ENCODE assay signal across 23 cellular contexts in the genomic region with DNA sequence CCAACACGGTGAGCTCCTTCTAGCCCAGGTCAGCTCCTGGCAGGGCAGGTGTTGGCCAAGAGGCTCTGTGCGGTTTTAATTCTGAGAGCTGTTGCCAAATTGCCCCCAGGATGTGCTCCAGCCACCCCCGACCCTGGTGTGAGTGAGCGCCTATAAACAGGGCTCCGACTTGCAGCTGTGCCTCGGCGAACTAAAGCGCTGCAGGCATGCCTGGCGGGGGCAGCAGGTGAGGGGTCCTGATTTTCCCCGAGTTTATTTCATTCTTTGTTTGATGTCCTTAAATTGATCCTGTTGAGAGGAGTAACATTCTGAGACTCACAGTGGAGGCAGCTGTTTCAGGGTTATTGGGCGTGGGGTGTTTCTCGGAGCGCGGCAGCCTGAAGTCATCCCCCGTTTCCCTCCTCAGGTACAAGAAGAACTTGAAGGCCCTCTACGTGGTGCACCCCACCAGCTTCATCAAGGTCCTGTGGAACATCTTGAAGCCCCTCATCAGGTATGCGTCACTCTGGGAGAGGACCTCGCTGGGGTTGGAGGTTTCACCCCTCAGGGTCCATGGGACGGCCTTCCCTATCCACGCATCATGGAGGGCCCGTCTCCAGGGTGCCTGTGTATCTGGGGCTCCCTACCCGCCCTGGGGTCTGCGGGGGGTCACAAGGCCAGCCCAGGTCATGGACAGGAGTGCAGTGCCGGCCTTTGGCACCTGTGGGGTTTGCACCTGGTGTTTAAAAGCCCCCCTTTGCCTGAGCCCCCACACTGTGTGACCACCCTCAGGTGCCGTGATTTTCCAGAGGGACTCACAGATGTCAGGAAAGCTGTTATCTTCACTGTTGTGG.
DNase-seq lines count a peak whose midpoint lies in the region; ATAC-seq and TF ChIP-seq lines count a peak whose summit lies in the region.
"Had no signal": no experiment of that assay in that cellular context is flagged by ENCODE, and none has a peak within 500 bp of the region (broad histone marks: within the 10 kb centered on the region; RNA-seq: fewer than 3 reads in every experiment).

No MANE protein-coding gene starts in this region.

- peaks cover 12% of the 10 kb centered on the region for H3K4me1 Mint-ChIP-seq in neural progenitor cell

- H2AFZ ChIP-seq in Karpas-422 (ENCODE audit: low read length): no peak overlapping the region
- H2AFZ ChIP-seq in neural progenitor cell (replicated peaks): no peak overlapping the region
- H2AFZ ChIP-seq: GM23248 had no signal

- H3K4me3 Mint-ChIP-seq in neural progenitor cell: no peak overlapping the region
- H3K4me3 Mint-ChIP-seq: CD4-positive, alpha-beta T cell; H9 had no signal

- no peak for TF ChIP-seq CTCF in neural progenitor cell (IDR thresholded peaks at IDR 0.05)

- no peaks in the 10 kb centered on the region for H3K36me3 Mint-ChIP-seq in neural progenitor cell

- H3K4me2 ChIP-seq in Karpas-422 (ENCODE audit: low read depth, low read length, poor library complexity, severe bottlenecking) (no peak overlapping the region), neural progenitor cell (no peak overlapping the region)
- H3K4me2 ChIP-seq: BLaER1 had no signal

- H3K27me3 ChIP-seq in Karpas-422 (ENCODE audit: low read length) (no peaks in the 10 kb centered on the region), neural progenitor cell (no peaks in the 10 kb centered on the region)
- H3K27me3 ChIP-seq: BLaER1, SJSA1 had no signal

- H3K79me2 ChIP-seq in Karpas-422 (ENCODE audit: low read length): no peaks in the 10 kb centered on the region
- H3K79me2 ChIP-seq in neural progenitor cell (ENCODE audit: low read depth): no peaks in the 10 kb centered on the region

- no peak overlapping the region for H3K27ac ChIP-seq in Karpas-422 (ENCODE audit: low read length)
- no peak overlapping the region for H3K27ac ChIP-seq in neural progenitor cell
- H3K27ac ChIP-seq: BLaER1, GM23248, SJSA1 had no signal

- H3K4me1 ChIP-seq in Karpas-422 (ENCODE audit: low read length) (no peaks in the 10 kb centered on the region), neural progenitor cell (peaks cover 3% of the 10 kb centered on the region)
- H3K4me1 ChIP-seq: BLaER1, SJSA1 had no signal

- peaks cover 15% of the 10 kb centered on the region for H3K27me3 Mint-ChIP-seq in neural progenitor cell (ENCODE audit: insufficient read depth, low read depth)

- no peak overlapping the region for H3K9ac ChIP-seq in Karpas-422 (ENCODE audit: low read length)
- H3K9ac ChIP-seq in neural progenitor cell: no peak overlapping the region
- H3K9ac ChIP-seq: BLaER1, GM23248 had no signal

- no peak for ATAC-seq in left cardiac atrium
- ATAC-seq: HepG2, K562, PC-3 had no signal

- no peaks in the 10 kb centered on the region for H3K9me2 ChIP-seq in Karpas-422 (replicated peaks; ENCODE audit: insufficient read depth, low read length)

- H4K20me1 ChIP-seq in Karpas-422 (ENCODE audit: insufficient read depth, low read depth, low read length) (no peaks in the 10 kb centered on the region), neural progenitor cell (ENCODE audit: low read depth) (no peaks in the 10 kb centered on the region)
- H4K20me1 ChIP-seq: BLaER1 had no signal

- H3K4me3 ChIP-seq in Karpas-422 (ENCODE audit: low read length) (no peak overlapping the region), neural progenitor cell (no peak overlapping the region)
- H3K4me3 ChIP-seq: BLaER1, GM23248, K562, SJSA1 had no signal

- no peaks in the 10 kb centered on the region for H3K9me3 ChIP-seq in Karpas-422 (ENCODE audit: low read length)
- no peaks in the 10 kb centered on the region for H3K9me3 ChIP-seq in neural progenitor cell (ENCODE audit: low read depth)
- H3K9me3 ChIP-seq: BLaER1, SJSA1 had no signal

- DNase-seq in left cardiac atrium (peak; percentile 10), cardiac septum (ENCODE audit: low spot score) (no peak), Karpas-422 (peak; percentile 32), neural progenitor cell (ENCODE audit: low spot score) (no peak), DMS153 (lab: John Stamatoyannopoulos, UW) (no peak), GM19238 (ENCODE audit: insufficient read length, low spot score) (no peak), NCI-H526 (lab: John Stamatoyannopoulos, UW) (no peak)
- DNase-seq: CD4-positive, alpha-beta T cell; GM23248; H9; NCI-H1105; NCI-H1436 treated with DMSO at 0.1 percent for 48 hours; NCI-H187 treated with DMSO at 0.1 percent for 48 hours; NCI-H2171 treated with DMSO at 0.1 percent for 48 hours; NCI-H345; NCI-H510A treated with DMSO at 0.1 percent for 48 hours; NCI-H748 treated with DMSO at 0.1 percent for 48 hours; NK-92 treated with Interleukin-12 subunit alpha and Interleukin-12 subunit beta, amount 100 ng/mL, for 24 hours; PC-3 had no signal

- H3K27ac Mint-ChIP-seq in neural progenitor cell: peak overlapping the region; percentile 76
- H3K27ac Mint-ChIP-seq: CD4-positive, alpha-beta T cell had no signal

- intact Hi-C loops in left cardiac atrium (cut with DNase I) (loop anchor here (5.0 to 10.0 kb wide), 2 partner anchors 280 to 283 kb away; no protein-coding TSS in a partner anchor), cardiac septum (cut with DNase I) (loop anchor here (5.0 kb wide), 1 partner anchor 278 kb away; no protein-coding TSS in a partner anchor)

- no peaks in the 10 kb centered on the region for H3K36me3 ChIP-seq in Karpas-422 (ENCODE audit: insufficient read depth, low read length)
- H3K36me3 ChIP-seq in neural progenitor cell: no peaks in the 10 kb centered on the region
- H3K36me3 ChIP-seq: BLaER1, SJSA1 had no signal

- peaks cover 9% of the 10 kb centered on the region for H3K9me3 Mint-ChIP-seq in neural progenitor cell
- H3K9me3 Mint-ChIP-seq: CD4-positive, alpha-beta T cell had no signal

- no peaks in the 10 kb centered on the region for H3F3A ChIP-seq in neural progenitor cell (ENCODE audit: low read depth)

Comparison
In these comparisons a context has a peak if more than half of its experiments do, and no peak if none do; other contexts are left out.
1. DNase-seq: peak in left cardiac atrium (single experiment) and Karpas-422 (single experiment); none in cardiac septum (single experiment), neural progenitor cell (single experiment), DMS153 (single experiment), GM19238 (single experiment) and NCI-H526 (0 of 2).